In genomic region chr5:133274597-133274935, GRCh38 we compare ENCODE assay signal across 19 cellular contexts.
DNase-seq lines count a peak whose midpoint lies in the region; ATAC-seq and TF ChIP-seq lines count a peak whose summit lies in the region.
"Had no signal": no experiment of that assay in that cellular context is flagged by ENCODE, and none has a peak within 500 bp of the region (broad histone marks: within the 10 kb centered on the region; RNA-seq: fewer than 3 reads in every experiment).

No MANE protein-coding gene starts in this region.

- H3K4me1 ChIP-seq in HEK293 (ENCODE audit: control insufficient read depth, insufficient read depth, low read length) (peaks cover 2% of the 10 kb centered on the region), PC-3 (ENCODE audit: insufficient read depth, low read length) (no peaks in the 10 kb centered on the region)
- H3K4me1 ChIP-seq: lower lobe of right lung, SJSA1 had no signal

- CTCF ChIA-PET in HEK293 (lab: Yijun Ruan, JAX) (no interaction called here), PC-3 (lab: Charles Lee) (no interaction called here)

- H3K9me2 ChIP-seq in PC-3 (replicated peaks; ENCODE audit: low read length): no peaks in the 10 kb centered on the region

- intact Hi-C loops in PC-3 (cut with micrococcal nuclease) (no loop called here), left cardiac atrium (cut with DNase I) (no loop called here)

- DNase-seq in COLO668 (lab: John Stamatoyannopoulos, UW; ENCODE audit: unreplicated experiment) (peak; percentile 61), PC-3 (no peak), iPS-NIHi11 (ENCODE audit: low spot score) (peak; percentile 49), caudate nucleus (lab: John Stamatoyannopoulos, UW) (no peak), activated gamma-delta T cell (lab: John Stamatoyannopoulos, UW) (no peak), left cardiac atrium (no peak)
- DNase-seq: CD4-positive, CD25-positive, alpha-beta regulatory T cell; HCEC 1CT; immature natural killer cell; Karpas-422; lower lobe of right lung; NCI-H1105; ovary; small intestine; stimulated activated CD4-positive, alpha-beta T cell treated with anti-CD3 and anti-CD28 coated beads, Interleukin-4, amount 100 ng/mL, for 1 hour had no signal

- no peaks in the 10 kb centered on the region for H3K79me2 ChIP-seq in PC-3 (ENCODE audit: low read length)

- POLR2A ChIA-PET in HEK293 (lab: Yijun Ruan, JAX): no interaction called here
- POLR2A ChIA-PET in PC-3 (lab: Charles Lee; ENCODE audit: unreplicated experiment): no interaction called here

- H4K20me1 ChIP-seq in PC-3 (ENCODE audit: low read length): no peaks in the 10 kb centered on the region

- H3K9me3 ChIP-seq in HEK293 (ENCODE audit: control insufficient read depth, insufficient read depth, low read depth, low read length) (no peaks in the 10 kb centered on the region), PC-3 (ENCODE audit: low read length) (no peaks in the 10 kb centered on the region)
- H3K9me3 ChIP-seq: lower lobe of right lung, ovary had no signal

- no peak overlapping the region for H3K27ac ChIP-seq in HEK293 (ENCODE audit: extremely low read depth, low read depth, low read length)
- H3K27ac ChIP-seq in PC-3 (ENCODE audit: low read length): no peak overlapping the region
- no peak overlapping the region for H3K27ac ChIP-seq in caudate nucleus (ENCODE audit: low read depth, low read length)
- H3K27ac ChIP-seq: lower lobe of right lung, ovary, SJSA1 had no signal

- no peak overlapping the region for H3K9ac ChIP-seq in PC-3 (ENCODE audit: low read length)

- H3K27me3 ChIP-seq in PC-3 (ENCODE audit: low read length): no peaks in the 10 kb centered on the region
- H3K27me3 ChIP-seq: ovary had no signal

- BruUV-seq in PC-3 (replicated peaks; lab: Mats Ljungman, UMichigan): no TSS peak

- H3F3A ChIP-seq in PC-3 (ENCODE audit: low read length, unreplicated experiment): no peaks in the 10 kb centered on the region

- no peak for TF ChIP-seq CTCF in HEK293 (tag by site-specific recombination; IDR thresholded peaks at IDR 0.05)
- no peak for TF ChIP-seq CTCF in PC-3 (conservative IDR thresholded peaks at IDR 0.05; ENCODE audit: low read depth, low read length)

- peak; percentile 18; the same call in 1 of the 2 replicates for ATAC-seq in PC-3
- no peak for ATAC-seq in HG03175 (IDR thresholded peaks at IDR 0.05; ENCODE audit: unreplicated experiment)
- ATAC-seq in left cardiac atrium: no peak
- ATAC-seq: activated CD4-positive, CD25-positive, alpha-beta regulatory T cell treated with anti-CD3 and anti-CD28 coated beads, Interleukin-2, amount 50 U/mL, for 24 hours; lower lobe of right lung had no signal

- H3K4me3 ChIP-seq in HEK293 (ENCODE audit: low read depth, low read length): no peak overlapping the region
- H3K4me3 ChIP-seq in PC-3 (ENCODE audit: low read length): no peak overlapping the region
- H3K4me3 ChIP-seq: lower lobe of right lung, ovary, SJSA1 had no signal

- H2AFZ ChIP-seq in PC-3 (ENCODE audit: low read length): no peak overlapping the region

- H3K36me3 ChIP-seq in HEK293 (ENCODE audit: control insufficient read depth in 2 of 2, insufficient read depth in 1 of 2, low read length in 2 of 2) (no peaks in the 10 kb centered on the region), PC-3 (ENCODE audit: low read depth, low read length) (no peaks in the 10 kb centered on the region)
- H3K36me3 ChIP-seq: lower lobe of right lung, ovary, SJSA1 had no signal

- H3K4me2 ChIP-seq in PC-3 (ENCODE audit: low read length): no peak overlapping the region

TF ChIP-seq in HEK293, 187 proteins besides CTCF, POLR2A, EP300 and RAD21 (continues in another document):
- TF ChIP-seq ZNF223 (tag by site-specific recombination; IDR thresholded peaks at IDR 0.05): no peak
- TF ChIP-seq ZNF785 (tag by site-specific recombination; IDR thresholded peaks at IDR 0.05): no peak
- no peak for TF ChIP-seq ZNF112 (tag by site-specific recombination; IDR thresholded peaks at IDR 0.05)
- no peak for TF ChIP-seq ZNF510 (tag by site-specific recombination; IDR thresholded peaks at IDR 0.05; ENCODE audit: insufficient replicate concordance)
- TF ChIP-seq ZNF221 (tag by site-specific recombination; IDR thresholded peaks at IDR 0.05; ENCODE audit: borderline replicate concordance): no peak
- peak; percentile 88 for TF ChIP-seq PRDM4 (tag by site-specific recombination; IDR thresholded peaks at IDR 0.05)
- 0 out of 2 replicates have a peak, but pooled peaks have one; percentile 38 for TF ChIP-seq ZXDB (tag by site-specific recombination; IDR thresholded peaks at IDR 0.05)
- TF ChIP-seq ZBTB7A (tag by site-specific recombination; IDR thresholded peaks at IDR 0.05; ENCODE audit: low read depth): no peak
- TF ChIP-seq ZNF433 (tag by site-specific recombination; IDR thresholded peaks at IDR 0.05; ENCODE audit: low read depth): no peak
- TF ChIP-seq ZNF48 (tag by site-specific recombination; IDR thresholded peaks at IDR 0.05): no peak
- no peak; the same call in 1 of the 2 replicates for TF ChIP-seq KLF10 (tag by site-specific recombination; IDR thresholded peaks at IDR 0.05)
- TF ChIP-seq OSR2 (tag by site-specific recombination; IDR thresholded peaks at IDR 0.05): peak; percentile 92
- TF ChIP-seq ZSCAN16 (tag by site-specific recombination; IDR thresholded peaks at IDR 0.05): no peak
- no peak for TF ChIP-seq ZNF585B (tag by site-specific recombination; IDR thresholded peaks at IDR 0.05)
- TF ChIP-seq GLI2 (tag by site-specific recombination; IDR thresholded peaks at IDR 0.05; ENCODE audit: borderline replicate concordance, low read depth): peak; percentile 88
- TF ChIP-seq ZNF416 (tag by site-specific recombination; IDR thresholded peaks at IDR 0.05): no peak
- TF ChIP-seq ZNF10 (tag by site-specific recombination; IDR thresholded peaks at IDR 0.05): 0 out of 2 replicates have a peak, but pooled peaks have one; percentile 9
- TF ChIP-seq ZNF140 (tag by site-specific recombination; IDR thresholded peaks at IDR 0.05): no peak
- TF ChIP-seq ZNF449 (tag by site-specific recombination; IDR thresholded peaks at IDR 0.05): no peak
- TF ChIP-seq REST (tag by site-specific recombination; IDR thresholded peaks at IDR 0.05): no peak
- TF ChIP-seq HOXA7 (CRISPR knock-in tag; IDR thresholded peaks at IDR 0.05; ENCODE audit: borderline replicate concordance): no peak
- 0 out of 2 replicates have a peak, but pooled peaks have one; percentile 45 for TF ChIP-seq ZNF610 (tag by site-specific recombination; IDR thresholded peaks at IDR 0.05; ENCODE audit: borderline replicate concordance)

Comparison
In these comparisons a context has a peak if more than half of its experiments do, and no peak if none do; other contexts are left out.
1. DNase-seq: peak in COLO668 (single experiment) and iPS-NIHi11 (single experiment); none in PC-3 (single experiment), caudate nucleus (0 of 61), activated gamma-delta T cell (single experiment) and left cardiac atrium (single experiment).